Comparison of ENCODE assay signal across 7 cellular contexts in the genomic region with DNA sequence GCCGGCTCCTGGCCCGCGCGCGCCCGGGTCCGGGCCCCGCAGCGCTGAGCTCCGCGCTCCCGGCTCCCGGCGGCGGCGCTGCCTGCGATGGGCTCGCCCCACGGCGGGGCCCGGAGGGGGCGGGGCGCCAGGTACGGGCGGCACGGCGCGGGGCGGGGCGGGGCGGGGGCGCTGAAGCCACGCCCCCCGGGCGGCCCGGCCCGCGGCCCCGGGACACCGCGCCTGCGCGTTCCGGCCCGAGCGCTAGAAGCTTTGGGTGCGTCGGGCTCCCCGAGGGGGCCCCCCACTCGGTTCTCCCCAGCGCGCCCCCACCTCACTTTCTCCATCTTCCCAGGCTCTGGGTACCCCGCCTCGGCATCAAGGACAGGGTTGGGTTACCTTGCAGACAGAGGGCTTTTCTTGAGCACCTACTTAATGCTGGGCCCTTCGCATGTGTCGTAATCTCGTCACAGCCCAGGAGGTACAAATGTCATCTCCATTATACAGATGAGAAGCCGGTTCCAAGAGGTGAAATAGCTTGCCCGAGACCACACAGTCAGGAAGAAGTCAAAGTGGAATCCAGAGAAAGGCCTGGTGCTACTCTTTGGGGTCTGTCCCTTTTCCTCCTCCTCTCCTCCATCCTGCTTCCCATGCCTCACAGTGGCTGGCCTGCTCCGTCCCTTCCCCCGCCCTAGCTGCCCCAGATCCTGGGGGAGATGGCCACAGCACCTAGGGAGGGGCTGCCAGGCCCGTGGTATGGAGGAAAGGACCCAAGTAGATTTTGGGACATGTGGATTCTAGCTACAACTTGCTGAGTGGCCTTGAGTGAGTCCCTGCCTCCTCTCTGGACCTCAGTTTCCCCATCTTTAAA. TPM values are rescaled to one million over a fixed set of nuclear protein-coding genes. Genes with fewer than 3 reads are reported as not detected.
A peak's percentile ranks its signal among the peaks of the same experiment; 100 is the strongest.
DNase-seq lines count a peak whose midpoint lies in the region; ATAC-seq, FAIRE-seq and TF ChIP-seq lines count a peak whose summit lies in the region.

No MANE protein-coding gene starts in this region.

- H3K9ac ChIP-seq in HUES64 (ENCODE audit: low read depth, low read length): no peak overlapping the region

- no peak overlapping the region for H3K27ac ChIP-seq in HUES64 (ENCODE audit: low read depth, low read length)
- H3K27ac ChIP-seq in pancreas: peak overlapping the region; percentile 79 to 96 (median 92)

- peak; percentile 55 to 57 for DNase-seq in activated CD4-positive, alpha-beta T cell treated with anti-CD3 and anti-CD28 coated beads, Interleukin-2, amount 50 U/mL, for 48 hours
- peak; percentile 56 for DNase-seq in epithelial cell of esophagus (ENCODE audit: low read depth)
- DNase-seq in pancreas: peak; percentile 66 to 93 (median 79)
- no peak for DNase-seq in retina

- H3K27me3 ChIP-seq in HUES64 (ENCODE audit: insufficient read depth, low read length): peaks cover 40% of the 10 kb centered on the region
- H3K27me3 ChIP-seq in pancreas: no peaks in the 10 kb centered on the region

- H3K9me3 ChIP-seq in HUES64 (ENCODE audit: insufficient read depth, low read depth, low read length) (no peaks in the 10 kb centered on the region), pancreas (no peaks in the 10 kb centered on the region)

- ATAC-seq in pancreas (peak; percentile 44 to 63 (median 50)), HG02840 (IDR thresholded peaks at IDR 0.05; ENCODE audit: low FRiP score, unreplicated experiment) (no peak), GM21515 (IDR thresholded peaks at IDR 0.05; ENCODE audit: unreplicated experiment) (no peak)

- H3K4me3 ChIP-seq in HUES64 (ENCODE audit: low read length): peak overlapping the region; percentile 54
- peak overlapping the region; percentile 27 for H3K4me3 ChIP-seq in epithelial cell of esophagus (ENCODE audit: low read length)
- H3K4me3 ChIP-seq in pancreas: peak overlapping the region in 3 of 4 donors; percentile 64 to 92 (median 87)

- FAIRE-seq in pancreas (lab: Jason Lieb, UNC): no peak

- H3K4me1 ChIP-seq in HUES64 (ENCODE audit: insufficient read depth, low read length) (peaks cover 8% of the 10 kb centered on the region), pancreas (peaks cover 26 to 43% (median 42%) of the 10 kb centered on the region in 3 donors)

- WGBS in HUES64: 7% methylated on average over 62 of the region's 62 CpGs
- WGBS in pancreas, 2 donors: 3 to 4% methylated on average over 36 to 62 of the region's 62 CpGs

- intact Hi-C loops in pancreas (cut with DNase I): no loop called here

- TF ChIP-seq CTCF in epithelial cell of esophagus (IDR thresholded peaks at IDR 0.05; ENCODE audit: insufficient read depth, low read depth, low read length, missing control alignments): no peak
- TF ChIP-seq CTCF in pancreas (IDR thresholded peaks at IDR 0.05): no peak

- no peaks in the 10 kb centered on the region for H3K36me3 ChIP-seq in HUES64 (ENCODE audit: insufficient read depth, low read length)
- H3K36me3 ChIP-seq in pancreas: no peaks in the 10 kb centered on the region

RNA-seq across cellular contexts. Expression of a gene that starts 46.5 kb away (rescaled TPM):
- 5.0 TPM for polyA plus RNA-seq in HUES64 (2013, experiment 1 of 2)
- polyA plus RNA-seq in HUES64 (2013, experiment 2 of 2): 5.7 TPM
- total RNA-seq in pancreas: 10 to 100 TPM; 53.4 to 93.3 (median 64.8) TPM
- polyA plus RNA-seq in pancreas: 100 to 1,000 TPM in 1 of 2 donors, 10 to 100 TPM in 1; 83.6 to 100 TPM

Comparison
In these comparisons a context has a peak if more than half of its experiments do, and no peak if none do; other contexts are left out.
1. H3K4me3 ChIP-seq: peak in every context shown above with its lines; median percentile 87 in pancreas; 54 in HUES64; 27 in epithelial cell of esophagus.
2. ATAC-seq: peak in pancreas (4 of 4); none in HG02840 (single experiment) and GM21515 (single experiment).